7 cellular contexts compared by ENCODE assay signal in genomic region chr22:16565585-16566420, GRCh38. TPM values are rescaled to one million over a fixed set of nuclear protein-coding genes. Genes with fewer than 3 reads are reported as not detected.
"Had no signal": no experiment of that assay in that cellular context is flagged by ENCODE, and none has a peak within 500 bp of the region (broad histone marks: within the 10 kb centered on the region; RNA-seq: fewer than 3 reads in every experiment).

No MANE protein-coding gene starts in this region.

RNA-seq across cellular contexts. Expression of gene CCT8L2, which starts 26.8 kb away (rescaled TPM):
- total RNA-seq: GM23248, H4, H7, HFFc6, HT1080, IMR-90, K562 had no signal
- polyA plus RNA-seq: GM23248, IMR-90 had no signal
